In genomic region chr3:135895106-135895733, GRCh38 we compare ENCODE assay signal across 8 cellular contexts.
A peak's percentile ranks its signal among the peaks of the same experiment; 100 is the strongest.
DNase-seq lines count a peak whose midpoint lies in the region; ATAC-seq lines count a peak whose summit lies in the region.

No MANE protein-coding gene starts in this region.

- intact Hi-C loops in Right ventricle myocardium inferior (cut with DNase I) (loop anchor here (2.0 to 10.0 kb wide), 3 partner anchors 390 to 1294 kb away; partner anchors contain the start of gene EPHB1), cardiac septum (cut with DNase I) (loop anchor here (5.0 to 10.0 kb wide), 2 partner anchors 390 to 1293 kb away; no protein-coding TSS in a partner anchor)

- DNase-seq in Right ventricle myocardium inferior (ENCODE audit: missing footprints) (no peak), cardiac septum (ENCODE audit: low spot score) (no peak), NCI-H1092 treated with DMSO at 0.1 percent for 48 hours (lab: John Stamatoyannopoulos, UW) (peak; percentile 32), SK-N-DZ (ENCODE audit: low spot score) (peak; percentile 67), T47D (ENCODE audit: low read depth in 1 of 2, low spot score in 1 of 2) (peak; percentile 37 to 85), islet precursor cell (peak; percentile 87)
- DNase-seq in stimulated activated CD4-positive, alpha-beta T cell treated with anti-CD3 and anti-CD28 coated beads, Interleukin-1b, Interleukin-23, amount 100 ng/mL, for 4 hours (ENCODE audit: low read depth in 2 of 2): peak; percentile 1 to 20

- ATAC-seq in Right ventricle myocardium inferior (peak; percentile 56), HG03025 (IDR thresholded peaks at IDR 0.05; ENCODE audit: low FRiP score, unreplicated experiment) (no peak)

- in situ Hi-C loops in T47D (cut with HindIII; ENCODE audit: low pct_unique_long_range_greater_than_20kb, low sequenced_read_pairs): no loop called here

Comparison
In these comparisons a context has a peak if more than half of its experiments do, and no peak if none do; other contexts are left out.
1. DNase-seq: peak in NCI-H1092 treated with DMSO at 0.1 percent for 48 hours (single experiment), SK-N-DZ (single experiment), T47D (2 of 2), islet precursor cell (single experiment) and stimulated activated CD4-positive, alpha-beta T cell treated with anti-CD3 and anti-CD28 coated beads, Interleukin-1b, Interleukin-23, amount 100 ng/mL, for 4 hours (2 of 2); none in Right ventricle myocardium inferior (single experiment) and cardiac septum (single experiment).